Comparison of ENCODE assay signal across 1 cellular context in the genomic region with DNA sequence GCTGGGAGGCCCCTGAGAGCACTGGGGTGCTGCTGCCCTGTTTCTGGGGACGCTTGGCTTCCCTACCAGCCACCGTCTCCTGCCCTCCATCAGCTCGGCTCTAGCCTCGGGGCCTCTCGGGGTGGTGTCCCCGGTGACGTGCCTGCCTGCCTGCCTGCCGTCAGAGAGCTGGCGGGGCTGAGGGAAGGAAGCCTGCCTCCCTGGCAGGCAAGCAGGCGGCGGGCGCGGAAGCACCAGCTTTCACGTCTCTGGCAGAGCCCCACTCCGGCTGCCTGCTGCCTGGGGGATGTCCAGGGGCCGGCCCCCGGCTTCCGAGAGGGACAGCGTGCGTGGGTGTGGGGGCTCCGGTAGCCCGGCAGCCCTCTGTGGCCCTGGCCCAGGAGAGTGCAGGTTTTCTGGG.
TF ChIP-seq lines count a peak whose summit lies in the region.

No MANE protein-coding gene starts in this region.

TF ChIP-seq in WTC11, 78 proteins besides CTCF, POLR2A, EP300 and RAD21 (continued from another document):
- TF ChIP-seq NR3C1 (CRISPR knock-in tag; conservative IDR thresholded peaks at IDR 0.05; ENCODE audit: low read depth) (no peak), ZNF317 (CRISPR knock-in tag; IDR thresholded peaks at IDR 0.05; ENCODE audit: borderline replicate concordance, low read depth) (no peak), GTF2I (CRISPR knock-in tag; conservative IDR thresholded peaks at IDR 0.05) (no peak), ATF1 (CRISPR knock-in tag; IDR thresholded peaks at IDR 0.05) (no peak), EMX1 (CRISPR knock-in tag; IDR thresholded peaks at IDR 0.05) (no peak), NFYB (CRISPR knock-in tag; conservative IDR thresholded peaks at IDR 0.05; ENCODE audit: low read depth) (no peak), RORB (CRISPR knock-in tag; IDR thresholded peaks at IDR 0.05) (no peak), NR1H2 (CRISPR knock-in tag; IDR thresholded peaks at IDR 0.05) (no peak)
- TF ChIP-seq, protein P1, sequence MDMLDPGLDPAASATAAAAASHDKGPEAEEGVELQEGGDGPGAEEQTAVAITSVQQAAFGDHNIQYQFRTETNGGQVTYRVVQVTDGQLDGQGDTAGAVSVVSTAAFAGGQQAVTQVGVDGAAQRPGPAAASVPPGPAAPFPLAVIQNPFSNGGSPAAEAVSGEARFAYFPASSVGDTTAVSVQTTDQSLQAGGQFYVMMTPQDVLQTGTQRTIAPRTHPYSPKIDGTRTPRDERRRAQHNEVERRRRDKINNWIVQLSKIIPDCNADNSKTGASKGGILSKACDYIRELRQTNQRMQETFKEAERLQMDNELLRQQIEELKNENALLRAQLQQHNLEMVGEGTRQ (CRISPR knock-in tag; IDR thresholded peaks at IDR 0.05), result no peak
- TF ChIP-seq, protein P2, sequence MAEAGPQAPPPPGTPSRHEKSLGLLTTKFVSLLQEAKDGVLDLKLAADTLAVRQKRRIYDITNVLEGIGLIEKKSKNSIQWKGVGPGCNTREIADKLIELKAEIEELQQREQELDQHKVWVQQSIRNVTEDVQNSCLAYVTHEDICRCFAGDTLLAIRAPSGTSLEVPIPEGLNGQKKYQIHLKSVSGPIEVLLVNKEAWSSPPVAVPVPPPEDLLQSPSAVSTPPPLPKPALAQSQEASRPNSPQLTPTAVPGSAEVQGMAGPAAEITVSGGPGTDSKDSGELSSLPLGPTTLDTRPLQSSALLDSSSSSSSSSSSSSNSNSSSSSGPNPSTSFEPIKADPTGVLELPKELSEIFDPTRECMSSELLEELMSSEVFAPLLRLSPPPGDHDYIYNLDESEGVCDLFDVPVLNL (CRISPR knock-in tag; IDR thresholded peaks at IDR 0.05; ENCODE audit: borderline replicate concordance, low read depth), result no peak
- TF ChIP-seq, protein P3, sequence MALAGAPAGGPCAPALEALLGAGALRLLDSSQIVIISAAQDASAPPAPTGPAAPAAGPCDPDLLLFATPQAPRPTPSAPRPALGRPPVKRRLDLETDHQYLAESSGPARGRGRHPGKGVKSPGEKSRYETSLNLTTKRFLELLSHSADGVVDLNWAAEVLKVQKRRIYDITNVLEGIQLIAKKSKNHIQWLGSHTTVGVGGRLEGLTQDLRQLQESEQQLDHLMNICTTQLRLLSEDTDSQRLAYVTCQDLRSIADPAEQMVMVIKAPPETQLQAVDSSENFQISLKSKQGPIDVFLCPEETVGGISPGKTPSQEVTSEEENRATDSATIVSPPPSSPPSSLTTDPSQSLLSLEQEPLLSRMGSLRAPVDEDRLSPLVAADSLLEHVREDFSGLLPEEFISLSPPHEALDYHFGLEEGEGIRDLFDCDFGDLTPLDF (CRISPR knock-in tag; IDR thresholded peaks at IDR 0.05), result no peak
- TF ChIP-seq, protein P4, sequence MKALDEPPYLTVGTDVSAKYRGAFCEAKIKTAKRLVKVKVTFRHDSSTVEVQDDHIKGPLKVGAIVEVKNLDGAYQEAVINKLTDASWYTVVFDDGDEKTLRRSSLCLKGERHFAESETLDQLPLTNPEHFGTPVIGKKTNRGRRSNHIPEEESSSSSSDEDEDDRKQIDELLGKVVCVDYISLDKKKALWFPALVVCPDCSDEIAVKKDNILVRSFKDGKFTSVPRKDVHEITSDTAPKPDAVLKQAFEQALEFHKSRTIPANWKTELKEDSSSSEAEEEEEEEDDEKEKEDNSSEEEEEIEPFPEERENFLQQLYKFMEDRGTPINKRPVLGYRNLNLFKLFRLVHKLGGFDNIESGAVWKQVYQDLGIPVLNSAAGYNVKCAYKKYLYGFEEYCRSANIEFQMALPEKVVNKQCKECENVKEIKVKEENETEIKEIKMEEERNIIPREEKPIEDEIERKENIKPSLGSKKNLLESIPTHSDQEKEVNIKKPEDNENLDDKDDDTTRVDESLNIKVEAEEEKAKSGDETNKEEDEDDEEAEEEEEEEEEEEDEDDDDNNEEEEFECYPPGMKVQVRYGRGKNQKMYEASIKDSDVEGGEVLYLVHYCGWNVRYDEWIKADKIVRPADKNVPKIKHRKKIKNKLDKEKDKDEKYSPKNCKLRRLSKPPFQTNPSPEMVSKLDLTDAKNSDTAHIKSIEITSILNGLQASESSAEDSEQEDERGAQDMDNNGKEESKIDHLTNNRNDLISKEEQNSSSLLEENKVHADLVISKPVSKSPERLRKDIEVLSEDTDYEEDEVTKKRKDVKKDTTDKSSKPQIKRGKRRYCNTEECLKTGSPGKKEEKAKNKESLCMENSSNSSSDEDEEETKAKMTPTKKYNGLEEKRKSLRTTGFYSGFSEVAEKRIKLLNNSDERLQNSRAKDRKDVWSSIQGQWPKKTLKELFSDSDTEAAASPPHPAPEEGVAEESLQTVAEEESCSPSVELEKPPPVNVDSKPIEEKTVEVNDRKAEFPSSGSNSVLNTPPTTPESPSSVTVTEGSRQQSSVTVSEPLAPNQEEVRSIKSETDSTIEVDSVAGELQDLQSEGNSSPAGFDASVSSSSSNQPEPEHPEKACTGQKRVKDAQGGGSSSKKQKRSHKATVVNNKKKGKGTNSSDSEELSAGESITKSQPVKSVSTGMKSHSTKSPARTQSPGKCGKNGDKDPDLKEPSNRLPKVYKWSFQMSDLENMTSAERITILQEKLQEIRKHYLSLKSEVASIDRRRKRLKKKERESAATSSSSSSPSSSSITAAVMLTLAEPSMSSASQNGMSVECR (CRISPR knock-in tag; IDR thresholded peaks at IDR 0.05; ENCODE audit: borderline replicate concordance), result no peak
- TF ChIP-seq, protein P5, sequence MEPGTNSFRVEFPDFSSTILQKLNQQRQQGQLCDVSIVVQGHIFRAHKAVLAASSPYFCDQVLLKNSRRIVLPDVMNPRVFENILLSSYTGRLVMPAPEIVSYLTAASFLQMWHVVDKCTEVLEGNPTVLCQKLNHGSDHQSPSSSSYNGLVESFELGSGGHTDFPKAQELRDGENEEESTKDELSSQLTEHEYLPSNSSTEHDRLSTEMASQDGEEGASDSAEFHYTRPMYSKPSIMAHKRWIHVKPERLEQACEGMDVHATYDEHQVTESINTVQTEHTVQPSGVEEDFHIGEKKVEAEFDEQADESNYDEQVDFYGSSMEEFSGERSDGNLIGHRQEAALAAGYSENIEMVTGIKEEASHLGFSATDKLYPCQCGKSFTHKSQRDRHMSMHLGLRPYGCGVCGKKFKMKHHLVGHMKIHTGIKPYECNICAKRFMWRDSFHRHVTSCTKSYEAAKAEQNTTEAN (CRISPR knock-in tag; IDR thresholded peaks at IDR 0.05), result no peak
- TF ChIP-seq, protein P6, sequence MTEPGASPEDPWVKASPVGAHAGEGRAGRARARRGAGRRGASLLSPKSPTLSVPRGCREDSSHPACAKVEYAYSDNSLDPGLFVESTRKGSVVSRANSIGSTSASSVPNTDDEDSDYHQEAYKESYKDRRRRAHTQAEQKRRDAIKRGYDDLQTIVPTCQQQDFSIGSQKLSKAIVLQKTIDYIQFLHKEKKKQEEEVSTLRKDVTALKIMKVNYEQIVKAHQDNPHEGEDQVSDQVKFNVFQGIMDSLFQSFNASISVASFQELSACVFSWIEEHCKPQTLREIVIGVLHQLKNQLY (CRISPR knock-in tag; IDR thresholded peaks at IDR 0.05), result no peak
